11 cellular contexts compared by ENCODE assay signal in genomic region chr18:50285631-50286321, GRCh38. TPM values are rescaled to one million over a fixed set of nuclear protein-coding genes. Genes with fewer than 3 reads are reported as not detected.
DNase-seq lines count a peak whose midpoint lies in the region; ATAC-seq and TF ChIP-seq lines count a peak whose summit lies in the region.
"Had no signal": no experiment of that assay in that cellular context is flagged by ENCODE, and none has a peak within 500 bp of the region (broad histone marks: within the 10 kb centered on the region; RNA-seq: fewer than 3 reads in every experiment).

No MANE protein-coding gene starts in this region.

- no peak for TF ChIP-seq CTCF in HFF-Myc (IDR thresholded peaks at IDR 0.05; ENCODE audit: low read depth, low read length, missing control alignments)

- no peak overlapping the region for H3K27ac ChIP-seq in BLaER1 treated with 17β-estradiol and CSF1 and Interleukin-3, amounts not matched to agents 10 nM and 100 nM
- H3K27ac ChIP-seq in effector memory CD4-positive, alpha-beta T cell (ENCODE audit: insufficient read depth, low read length, poor library complexity, severe bottlenecking), result no peak overlapping the region

- H3K27ac Mint-ChIP-seq in activated naive CD8-positive, alpha-beta T cell treated with anti-CD3 and anti-CD28 coated beads for 36 hours, result peak overlapping the region; percentile 94
- peak overlapping the region in 1 of 6 donors; percentile 65 for H3K27ac Mint-ChIP-seq in naive B cell

- no peaks in the 10 kb centered on the region for H3K9me3 Mint-ChIP-seq in activated naive CD8-positive, alpha-beta T cell treated with anti-CD3 and anti-CD28 coated beads for 36 hours
- H3K9me3 Mint-ChIP-seq in naive B cell, result no peaks in the 10 kb centered on the region

- peaks cover 24 to 57% (median 39%) of the 10 kb centered on the region in 10 experiments for H3K4me1 ChIP-seq in BLaER1 treated with 17β-estradiol and CSF1 and Interleukin-3, amounts not matched to agents 10 nM and 100 nM
- peaks cover 17% of the 10 kb centered on the region for H3K4me1 ChIP-seq in effector memory CD4-positive, alpha-beta T cell (ENCODE audit: control insufficient read depth, insufficient read depth, low read length, poor library complexity, severe bottlenecking)
- H3K4me1 ChIP-seq: psoas muscle had no signal

- no peak for ATAC-seq in naive B cell (ENCODE audit: low read depth in 2 of 2)
- no peak for ATAC-seq in GM21367 (IDR thresholded peaks at IDR 0.05; ENCODE audit: unreplicated experiment)
- ATAC-seq: psoas muscle had no signal

- H3K4me3 Mint-ChIP-seq in activated naive CD8-positive, alpha-beta T cell treated with anti-CD3 and anti-CD28 coated beads for 36 hours, result peak overlapping the region; percentile 95
- H3K4me3 Mint-ChIP-seq in naive B cell, result peak overlapping the region; percentile 30 to 100 (median 97)

- H3K4me3 ChIP-seq in BLaER1 treated with 17β-estradiol and CSF1 and Interleukin-3, amounts not matched to agents 10 nM and 100 nM, result peak overlapping the region in 8 of 10 experiments; percentile 79 to 98 (median 87); a peak in 13 of 20 replicates
- peak overlapping the region; percentile 94 for H3K4me3 ChIP-seq in HFF-Myc (replicated peaks; ENCODE audit: low read depth, low read length)
- H3K4me3 ChIP-seq in effector memory CD4-positive, alpha-beta T cell (ENCODE audit: insufficient read depth, low read depth, low read length, poor library complexity, severe bottlenecking), result no peak overlapping the region

- H3K27me3 ChIP-seq in BLaER1 treated with 17β-estradiol and CSF1 and Interleukin-3, amounts not matched to agents 10 nM and 100 nM, result no peaks in the 10 kb centered on the region
- no peaks in the 10 kb centered on the region for H3K27me3 ChIP-seq in effector memory CD4-positive, alpha-beta T cell (replicated peaks; ENCODE audit: control insufficient read depth, insufficient read depth, low read length, poor library complexity, severe bottlenecking)

- peaks cover 47% of the 10 kb centered on the region for H3K36me3 Mint-ChIP-seq in activated naive CD8-positive, alpha-beta T cell treated with anti-CD3 and anti-CD28 coated beads for 36 hours
- H3K36me3 Mint-ChIP-seq in naive B cell, result peaks cover 8 to 46% of the 10 kb centered on the region in 2 donors

- no peaks in the 10 kb centered on the region for H3K27me3 Mint-ChIP-seq in activated naive CD8-positive, alpha-beta T cell treated with anti-CD3 and anti-CD28 coated beads for 36 hours
- no peaks in the 10 kb centered on the region for H3K27me3 Mint-ChIP-seq in naive B cell

- peak overlapping the region in 8 of 11 experiments; percentile 82 to 90 (median 86); a peak in 12 of 22 replicates for H3K9ac ChIP-seq in BLaER1 treated with 17β-estradiol and CSF1 and Interleukin-3, amounts not matched to agents 10 nM and 100 nM

- no peaks in the 10 kb centered on the region for H3K9me3 ChIP-seq in BLaER1 treated with 17β-estradiol and CSF1 and Interleukin-3, amounts not matched to agents 10 nM and 100 nM (replicated peaks in 1 of 11)
- no peaks in the 10 kb centered on the region for H3K9me3 ChIP-seq in effector memory CD4-positive, alpha-beta T cell (ENCODE audit: control insufficient read depth, low read length)
- H3K9me3 ChIP-seq: psoas muscle had no signal

- peak overlapping the region; percentile 91 to 96 (median 94) for H3K4me2 ChIP-seq in BLaER1 treated with 17β-estradiol and CSF1 and Interleukin-3, amounts not matched to agents 10 nM and 100 nM

- peaks cover 0 to 22% (median 10%) of the 10 kb centered on the region in 11 experiments; a peak in 10 of 22 replicates for H4K20me1 ChIP-seq in BLaER1 treated with 17β-estradiol and CSF1 and Interleukin-3, amounts not matched to agents 10 nM and 100 nM

- DNase-seq in HFF-Myc (ENCODE audit: extremely low read depth, low read depth) (no peak), naive B cell (no peak), iPS-NIHi11 (ENCODE audit: low spot score) (no peak), NCI-H748 treated with DMSO at 0.1 percent for 48 hours (lab: John Stamatoyannopoulos, UW) (no peak)
- no peak for DNase-seq in activated naive CD8-positive, alpha-beta T cell treated with anti-CD3 and anti-CD28 coated beads for 36 hours
- DNase-seq in effector memory CD4-positive, alpha-beta T cell, result no peak
- DNase-seq: activated gamma-delta T cell, NCI-H2171 treated with DMSO at 0.1 percent for 48 hours had no signal

- H3K4me1 Mint-ChIP-seq in activated naive CD8-positive, alpha-beta T cell treated with anti-CD3 and anti-CD28 coated beads for 36 hours, result peaks cover 21% of the 10 kb centered on the region
- peaks cover 47 to 63% (median 51%) of the 10 kb centered on the region in 3 donors for H3K4me1 Mint-ChIP-seq in naive B cell

- peaks cover 40 to 47% (median 42%) of the 10 kb centered on the region in 11 experiments for H3K36me3 ChIP-seq in BLaER1 treated with 17β-estradiol and CSF1 and Interleukin-3, amounts not matched to agents 10 nM and 100 nM
- peaks cover 20% of the 10 kb centered on the region for H3K36me3 ChIP-seq in effector memory CD4-positive, alpha-beta T cell (ENCODE audit: control insufficient read depth, insufficient read depth, low read length)

RNA-seq across cellular contexts. Expression of gene CXXC1, which starts 1.7 kb away (rescaled TPM):
- total RNA-seq in activated naive CD8-positive, alpha-beta T cell treated with anti-CD3 and anti-CD28 coated beads for 36 hours, result 10 to 100 TPM; 97.0 to 97.2 TPM
- 10 to 100 TPM; 56.7 to 97.3 (median 71.0) TPM for polyA plus RNA-seq in naive B cell (ENCODE audit: low read depth in 6 of 6)

RNA-seq across cellular contexts. Expression of gene MBD1, which starts 4.5 kb away (rescaled TPM):
- total RNA-seq in activated naive CD8-positive, alpha-beta T cell treated with anti-CD3 and anti-CD28 coated beads for 36 hours, result 10 to 100 TPM; 65.6 to 69.9 TPM
- polyA plus RNA-seq in naive B cell (ENCODE audit: low read depth in 6 of 6), result 10 to 100 TPM; 23.4 to 42.4 (median 25.0) TPM

RNA-seq across cellular contexts. Expression of gene CFAP53, which starts 19.5 kb away (rescaled TPM):
- total RNA-seq in activated naive CD8-positive, alpha-beta T cell treated with anti-CD3 and anti-CD28 coated beads for 36 hours, result under 1 TPM; 0.14 to 0.54 TPM
- under 1 TPM in 1 of 6 donors, not detected in 5; 0.27 TPM for polyA plus RNA-seq in naive B cell (ENCODE audit: low read depth in 6 of 6)
